ENCODE assay signal across 8 cellular contexts in the genomic region with DNA sequence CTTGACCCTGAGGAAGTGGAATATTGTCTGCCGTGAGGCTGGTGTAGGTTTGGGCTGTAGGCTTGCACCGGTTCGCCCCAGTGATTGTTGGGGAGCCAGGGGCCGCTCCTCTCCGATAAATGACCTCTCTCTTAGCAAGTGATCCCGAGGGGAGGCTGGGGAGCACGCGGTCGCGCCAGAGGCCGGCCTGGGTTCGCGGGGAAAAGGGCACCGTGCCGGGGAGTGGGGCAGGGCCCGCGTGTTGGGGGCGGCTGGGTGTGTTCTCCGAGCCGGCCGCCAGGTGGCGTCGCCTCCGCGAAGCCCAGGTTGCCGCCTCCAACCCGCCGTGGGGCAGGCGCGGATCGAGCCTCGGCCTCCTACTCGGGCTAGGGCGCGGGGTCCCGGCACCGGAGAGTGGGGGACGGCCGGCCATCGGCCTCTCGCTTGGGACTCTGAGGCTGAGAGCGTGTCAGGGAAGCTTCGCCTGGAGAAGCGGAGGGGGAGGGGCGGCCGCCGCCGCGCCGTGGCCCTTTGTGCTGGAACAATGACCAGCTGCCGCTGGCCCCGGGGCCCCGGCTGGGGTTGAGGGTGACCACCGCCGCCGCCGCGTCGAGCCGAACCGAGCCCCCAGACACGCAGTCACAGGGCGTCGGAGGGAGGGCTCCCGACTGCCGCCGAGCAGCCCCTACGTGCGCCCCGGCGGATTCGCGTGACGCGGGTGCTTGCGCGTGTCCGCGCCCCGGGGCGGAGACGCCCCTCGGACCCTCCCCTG. TPM values are rescaled to one million over a fixed set of nuclear protein-coding genes. Genes with fewer than 3 reads are reported as not detected.
A peak's percentile ranks its signal among the peaks of the same experiment; 100 is the strongest.
DNase-seq lines count a peak whose midpoint lies in the region; ATAC-seq and TF ChIP-seq lines count a peak whose summit lies in the region.

No MANE protein-coding gene starts in this region.

- H3K27me3 ChIP-seq in testis = no peaks in the 10 kb centered on the region

- TF ChIP-seq CTCF in testis (IDR thresholded peaks at IDR 0.05) = peak; percentile 95 to 99 (median 97)

- 0 out of 2 replicates have a peak, but pooled peaks have one; percentile 13 for TF ChIP-seq POLR2A in Raji (IDR thresholded peaks at IDR 0.05; ENCODE audit: insufficient read depth, low read depth, low read length)
- peak; percentile 66 for TF ChIP-seq POLR2A in testis (IDR thresholded peaks at IDR 0.05)

- H3K9me3 Mint-ChIP-seq in activated naive CD4-positive, alpha-beta T cell treated with anti-CD3 and anti-CD28 coated beads for 36 hours = no peaks in the 10 kb centered on the region

- H3K9me3 ChIP-seq in testis = no peaks in the 10 kb centered on the region

- H3K36me3 Mint-ChIP-seq in activated naive CD4-positive, alpha-beta T cell treated with anti-CD3 and anti-CD28 coated beads for 36 hours (ENCODE audit: low read depth) = peaks cover 5% of the 10 kb centered on the region

- peak; percentile 55 for ATAC-seq in GM19372 (IDR thresholded peaks at IDR 0.05; ENCODE audit: low read depth, unreplicated experiment)

- H3K4me3 ChIP-seq in testis = peak overlapping the region; percentile 76 to 97

- H3K36me3 ChIP-seq in testis (ENCODE audit: low read depth, missing control alignments) = no peaks in the 10 kb centered on the region

- peaks cover 35% of the 10 kb centered on the region for H3K4me1 ChIP-seq in testis

- peak overlapping the region; percentile 82 for H3K27ac Mint-ChIP-seq in activated naive CD4-positive, alpha-beta T cell treated with anti-CD3 and anti-CD28 coated beads for 36 hours

- CTCF ChIA-PET in activated naive CD4-positive, alpha-beta T cell treated with anti-CD3 and anti-CD28 coated beads for 36 hours (lab: Charles Lee) = interaction anchor here (0.8 to 6.4 kb wide), 10 partner anchors 8 to 96 kb away, joined by 3 to 94 read pairs (median 8); partner anchors contain the start of genes MRPL43, PDZD7, SFXN3 and TWNK

- 0% methylated on average over 38 of the region's 83 CpGs; no CpG with 5 or more reads in 1 of the 2 donors for WGBS in testis, 2 donors

- intact Hi-C loops in activated naive CD4-positive, alpha-beta T cell treated with anti-CD3 and anti-CD28 coated beads for 36 hours (cut with micrococcal nuclease) = loop anchor here (1.0 to 5.0 kb wide), 4 partner anchors 15 to 627 kb away; partner anchors contain the start of genes HIF1AN, PDZD7 and SFXN3
- intact Hi-C loops in testis (cut with DNase I; ENCODE audit: low total_unique reads) = no loop called here

- DNase-seq in CMK (ENCODE audit: low read depth) (peak; percentile 68), HT-29 (ENCODE audit: low spot score) (peak; percentile 81), globus pallidus (ENCODE audit: low spot score) (peak; percentile 88), occipital lobe (lab: John Stamatoyannopoulos, UW) (peak; percentile 74), testis (peak; percentile 79)
- peak; percentile 73 for DNase-seq in activated naive CD4-positive, alpha-beta T cell treated with anti-CD3 and anti-CD28 coated beads for 36 hours

- H3K4me3 Mint-ChIP-seq in activated naive CD4-positive, alpha-beta T cell treated with anti-CD3 and anti-CD28 coated beads for 36 hours = peak overlapping the region; percentile 84

- H3K4me1 Mint-ChIP-seq in activated naive CD4-positive, alpha-beta T cell treated with anti-CD3 and anti-CD28 coated beads for 36 hours (ENCODE audit: low read depth) = peaks cover 18% of the 10 kb centered on the region

- H3K27ac ChIP-seq in testis = peak overlapping the region; percentile 99 to 100

- no peaks in the 10 kb centered on the region for H3K27me3 Mint-ChIP-seq in activated naive CD4-positive, alpha-beta T cell treated with anti-CD3 and anti-CD28 coated beads for 36 hours (ENCODE audit: low read depth)

RNA-seq across cellular contexts. Expression of gene LZTS2, which starts 0.4 kb away (rescaled TPM):
- total RNA-seq in HT-29 (2014; rRNA removed; shearing (Covaris generic)) = 154 and 172 TPM in 2 replicates
- total RNA-seq in activated naive CD4-positive, alpha-beta T cell treated with anti-CD3 and anti-CD28 coated beads for 36 hours = 1 to 10 TPM; 8.3 to 8.9 TPM
- 15.4 TPM for total RNA-seq in occipital lobe
- 100 to 1,000 TPM; 133 to 158 TPM for total RNA-seq in testis
- polyA plus RNA-seq in testis (ENCODE audit: insufficient read depth, low read depth, low replicate concordance) = 65.9 TPM

RNA-seq across cellular contexts. Expression of gene TWNK, which starts 11.8 kb away (rescaled TPM):
- total RNA-seq in HT-29 (2014; rRNA removed; shearing (Covaris generic)) = 15.9 and 18.8 TPM in 2 replicates
- 10 to 100 TPM; 10.4 to 11.4 TPM for total RNA-seq in activated naive CD4-positive, alpha-beta T cell treated with anti-CD3 and anti-CD28 coated beads for 36 hours
- total RNA-seq in occipital lobe (4.7 TPM), testis (10 to 100 TPM; 24.4 to 31.1 TPM)
- 26.4 TPM for polyA plus RNA-seq in testis (ENCODE audit: insufficient read depth, low read depth, low replicate concordance)

RNA-seq across cellular contexts. Expression of gene MRPL43, which starts 11.9 kb away (rescaled TPM):
- total RNA-seq in HT-29 (2014; rRNA removed; shearing (Covaris generic)) = 141 and 174 TPM in 2 replicates
- total RNA-seq in activated naive CD4-positive, alpha-beta T cell treated with anti-CD3 and anti-CD28 coated beads for 36 hours = 10 to 100 TPM; 45.0 to 47.3 TPM
- 37.9 TPM for total RNA-seq in occipital lobe
- total RNA-seq in testis = 100 to 1,000 TPM; 123 to 124 TPM
- polyA plus RNA-seq in testis (ENCODE audit: insufficient read depth, low read depth, low replicate concordance) = 199 TPM

RNA-seq across cellular contexts. Expression of gene SEMA4G, which starts 29.9 kb away (rescaled TPM):
- total RNA-seq in HT-29 (2014; rRNA removed; shearing (Covaris generic)) = 24.6 and 29.6 TPM in 2 replicates
- under 1 TPM; 0.48 to 0.59 TPM for total RNA-seq in activated naive CD4-positive, alpha-beta T cell treated with anti-CD3 and anti-CD28 coated beads for 36 hours
- total RNA-seq in occipital lobe (8.0 TPM), testis (1 to 10 TPM; 4.8 to 7.2 TPM)
- 6.2 TPM for polyA plus RNA-seq in testis (ENCODE audit: insufficient read depth, low read depth, low replicate concordance)

RNA-seq across cellular contexts. Expression of gene PDZD7, which starts 31.8 kb away (rescaled TPM):
- 6.3 and 7.4 TPM in 2 replicates for total RNA-seq in HT-29 (2014; rRNA removed; shearing (Covaris generic))
- total RNA-seq in activated naive CD4-positive, alpha-beta T cell treated with anti-CD3 and anti-CD28 coated beads for 36 hours = under 1 TPM; 0.37 to 0.62 TPM
- total RNA-seq in occipital lobe (4.5 TPM), testis (1 to 10 TPM; 2.2 to 3.5 TPM)
- 1.6 TPM for polyA plus RNA-seq in testis (ENCODE audit: insufficient read depth, low read depth, low replicate concordance)

Comparison
In these comparisons a context has a peak if more than half of its experiments do, and no peak if none do; other contexts are left out.
1. Peak in every context shown above with its lines: DNase-seq, ATAC-seq, H3K4me3 ChIP-seq and H3K27ac ChIP-seq.